Comparison of ENCODE assay signal across 4 cellular contexts in the genomic region with DNA sequence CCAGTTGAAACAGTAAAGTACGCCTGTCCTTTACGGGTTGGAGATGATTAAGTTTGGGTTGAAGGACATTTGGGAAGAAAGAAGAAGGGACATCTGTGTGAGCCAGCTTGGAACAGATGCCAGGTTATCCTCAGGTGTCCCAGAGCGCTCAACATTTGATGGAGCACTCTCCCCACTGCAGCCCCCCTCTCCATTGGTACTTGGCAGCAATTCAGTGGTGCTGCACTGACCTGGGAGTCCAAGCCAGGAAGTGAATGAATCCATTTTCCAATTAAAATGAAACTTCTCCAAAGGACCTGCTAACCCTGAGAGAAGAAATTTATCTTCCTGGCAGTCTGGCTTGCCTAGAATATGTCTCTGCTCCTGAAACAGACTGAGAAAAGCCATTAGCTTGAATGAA.
"Had no signal": no experiment of that assay in that cellular context is flagged by ENCODE, and none has a peak within 500 bp of the region (broad histone marks: within the 10 kb centered on the region; RNA-seq: fewer than 3 reads in every experiment).

No MANE protein-coding gene starts in this region.

- DNase-seq: H9, HCEC 1CT, IMR-90 had no signal

- H3K4me3 ChIP-seq: GM23338 had no signal
